20 cellular contexts compared by ENCODE assay signal in the genomic region with DNA sequence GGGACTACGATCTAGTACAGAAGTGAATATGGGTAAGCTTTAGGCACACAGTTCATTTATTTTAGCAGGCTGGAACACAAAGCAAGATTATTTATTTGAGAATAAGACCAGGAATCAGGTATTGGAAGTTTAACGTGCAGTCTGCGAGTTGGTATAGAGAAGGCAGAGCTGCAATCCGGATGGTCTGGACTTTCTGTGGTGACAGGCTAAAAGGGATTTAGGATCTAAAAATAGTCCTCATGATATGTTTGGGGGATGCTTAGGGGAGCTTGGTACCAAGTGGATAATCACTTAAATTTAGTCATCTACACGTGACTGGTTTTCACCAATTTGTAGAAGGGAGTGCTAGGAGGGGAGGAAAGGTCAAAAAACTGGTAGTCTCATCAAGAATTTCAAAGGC.
"Had no signal": no experiment of that assay in that cellular context is flagged by ENCODE, and none has a peak within 500 bp of the region (broad histone marks: within the 10 kb centered on the region; RNA-seq: fewer than 3 reads in every experiment).

No MANE protein-coding gene starts in this region.

- H3K36me3 ChIP-seq: esophagus squamous epithelium, pancreas, tibial artery, upper lobe of left lung, uterus had no signal

- H3K27me3 Mint-ChIP-seq: naive B cell, progenitor cell of endocrine pancreas had no signal

- H3K4me3 Mint-ChIP-seq: naive B cell, nephron had no signal

- H3K27ac ChIP-seq: esophagus squamous epithelium, hepatocyte, pancreas, spleen, tibial artery, upper lobe of left lung, uterus had no signal

- H3K27ac Mint-ChIP-seq: nephron, progenitor cell of endocrine pancreas had no signal

- DNase-seq: cortex of kidney; effector memory CD4-positive, alpha-beta T cell; esophagus squamous epithelium; foreskin fibroblast; left colon; mesendoderm; naive B cell; occipital lobe; pancreas; spleen; stimulated activated CD4-positive, alpha-beta T cell treated with anti-CD3 and anti-CD28 coated beads, Interleukin-15, amount 100 ng/mL, for 24 hours; stimulated activated CD4-positive, alpha-beta T cell treated with anti-CD3 and anti-CD28 coated beads, Interleukin-1b, Interleukin-23, amount 100 ng/mL, for 48 hours; stimulated activated CD4-positive, alpha-beta T cell treated with anti-CD3 and anti-CD28 coated beads, Interleukin-4, amount 100 ng/mL, for 4 hours; stimulated activated naive CD4-positive, alpha-beta T cell treated with Interleukin-2 at 50 U/mL for 16 hours; tibial artery; upper lobe of left lung; uterus had no signal

- H3K27me3 ChIP-seq: esophagus squamous epithelium, hepatocyte, pancreas, spleen, tibial artery, upper lobe of left lung, uterus had no signal

- H3K9me3 Mint-ChIP-seq: naive B cell, nephron had no signal

- H3K4me3 ChIP-seq: esophagus squamous epithelium, hepatocyte, pancreas, spleen, tibial artery, upper lobe of left lung, uterus had no signal

- H3K9me3 ChIP-seq: esophagus squamous epithelium, pancreas, spleen, tibial artery, upper lobe of left lung, uterus had no signal

- H3K4me1 ChIP-seq: esophagus squamous epithelium, uterus had no signal
